In the genomic region with DNA sequence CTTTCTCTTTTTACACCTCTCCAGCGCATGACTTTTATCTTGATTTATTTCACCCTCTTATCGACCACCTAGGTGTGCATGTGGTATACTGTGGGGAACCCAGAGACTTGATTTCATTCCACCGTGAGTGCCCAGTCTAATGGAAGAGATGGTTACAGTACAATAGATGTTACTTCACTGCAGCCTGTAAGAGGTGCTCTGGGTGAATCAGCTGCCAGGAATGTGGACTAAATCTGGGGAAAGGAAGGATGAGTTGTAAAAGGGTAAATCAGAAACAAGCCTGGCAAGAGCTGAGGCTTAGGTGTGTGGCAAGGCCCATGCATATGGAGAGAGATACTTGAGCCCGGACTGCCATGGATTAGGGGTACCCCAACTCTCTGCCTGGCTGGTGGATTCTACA, we compare ENCODE assay signal across 11 cellular contexts. TPM values are rescaled to one million over a fixed set of nuclear protein-coding genes. Genes with fewer than 3 reads are reported as not detected.
DNase-seq lines count a peak whose midpoint lies in the region; ATAC-seq and TF ChIP-seq lines count a peak whose summit lies in the region.
"Had no signal": no experiment of that assay in that cellular context is flagged by ENCODE, and none has a peak within 500 bp of the region (broad histone marks: within the 10 kb centered on the region; RNA-seq: fewer than 3 reads in every experiment).

No MANE protein-coding gene starts in this region.

- H3K9me3 ChIP-seq in HEK293 (ENCODE audit: control insufficient read depth, insufficient read depth, low read depth, low read length): no peaks in the 10 kb centered on the region

- intact Hi-C loops in left ventricle myocardium superior (cut with micrococcal nuclease): no loop called here

- TF ChIP-seq CTCF in HEK293 (tag by site-specific recombination; IDR thresholded peaks at IDR 0.05) (no peak), GM13976 (IDR thresholded peaks at IDR 0.05; ENCODE audit: borderline replicate concordance, control extremely low read depth, extremely low read depth, insufficient read depth, missing control alignments) (no peak)

- H3K27me3 Mint-ChIP-seq in activated T-helper 17 cell treated with anti-CD3 and anti-CD28 coated beads, Interleukin-2, amount 50 U/mL, for 72 hours: no peaks in the 10 kb centered on the region
- H3K27me3 Mint-ChIP-seq in stimulated activated memory B cell treated with anti-CD40 and anti-IgM and Interleukin-4, amounts not matched to agents 10 μg/mL and 1 μg/mL and 100 μg/mL, for 72 hours: no peaks in the 10 kb centered on the region

- H3K4me1 ChIP-seq in HEK293 (ENCODE audit: control insufficient read depth, insufficient read depth, low read length): peaks cover 23% of the 10 kb centered on the region

- peaks cover 13 to 83% of the 10 kb centered on the region in 2 experiments for H3K36me3 ChIP-seq in HEK293 (ENCODE audit: control insufficient read depth in 2 of 2, insufficient read depth in 1 of 2, low read length in 2 of 2)

- H3K36me3 Mint-ChIP-seq in activated T-helper 17 cell treated with anti-CD3 and anti-CD28 coated beads, Interleukin-2, amount 50 U/mL, for 72 hours (ENCODE audit: low read depth): peaks cover 81% of the 10 kb centered on the region
- peaks cover 33% of the 10 kb centered on the region for H3K36me3 Mint-ChIP-seq in stimulated activated memory B cell treated with anti-CD40 and anti-IgM and Interleukin-4, amounts not matched to agents 10 μg/mL and 1 μg/mL and 100 μg/mL, for 72 hours

- no peak for DNase-seq in left ventricle myocardium superior
- DNase-seq in GM13976 (ENCODE audit: low spot score): no peak
- no peak for DNase-seq in DMS 273 (lab: John Stamatoyannopoulos, UW; ENCODE audit: unreplicated experiment)
- DNase-seq in NCI-H345 (lab: John Stamatoyannopoulos, UW): no peak
- DNase-seq in activated CD4-positive, alpha-beta T cell treated with anti-CD3 and anti-CD28 coated beads for 1 hour: no peak
- DNase-seq: activated naive CD4-positive, alpha-beta T cell treated with anti-CD3 and anti-CD28 coated beads, Interleukin-2, amount 50 U/mL, for 16 hours; NCI-H1092 had no signal

- POLR2A ChIA-PET in HEK293 (lab: Yijun Ruan, JAX): interaction anchor here (1.4 kb wide), 1 partner anchor 45 kb away, joined by 3 read pairs; no protein-coding TSS in a partner anchor

- H3K4me3 ChIP-seq in HEK293 (ENCODE audit: low read depth, low read length): no peak overlapping the region
- H3K4me3 ChIP-seq: lung had no signal

- H3K27ac ChIP-seq in HEK293 (ENCODE audit: extremely low read depth, low read depth, low read length): no peak overlapping the region

- peak overlapping the region; percentile 4 for H3K4me3 Mint-ChIP-seq in activated T-helper 17 cell treated with anti-CD3 and anti-CD28 coated beads, Interleukin-2, amount 50 U/mL, for 72 hours
- H3K4me3 Mint-ChIP-seq in stimulated activated memory B cell treated with anti-CD40 and anti-IgM and Interleukin-4, amounts not matched to agents 10 μg/mL and 1 μg/mL and 100 μg/mL, for 72 hours: peak overlapping the region; percentile 40

- H3K4me1 Mint-ChIP-seq in activated T-helper 17 cell treated with anti-CD3 and anti-CD28 coated beads, Interleukin-2, amount 50 U/mL, for 72 hours: peaks cover 65% of the 10 kb centered on the region
- H3K4me1 Mint-ChIP-seq in stimulated activated memory B cell treated with anti-CD40 and anti-IgM and Interleukin-4, amounts not matched to agents 10 μg/mL and 1 μg/mL and 100 μg/mL, for 72 hours: peaks cover 94% of the 10 kb centered on the region

- no peaks in the 10 kb centered on the region for H3K9me3 Mint-ChIP-seq in activated T-helper 17 cell treated with anti-CD3 and anti-CD28 coated beads, Interleukin-2, amount 50 U/mL, for 72 hours
- no peaks in the 10 kb centered on the region for H3K9me3 Mint-ChIP-seq in stimulated activated memory B cell treated with anti-CD40 and anti-IgM and Interleukin-4, amounts not matched to agents 10 μg/mL and 1 μg/mL and 100 μg/mL, for 72 hours

- ATAC-seq in activated T-helper 17 cell treated with anti-CD3 and anti-CD28 coated beads, Interleukin-2, amount 50 U/mL, for 72 hours (replicated peaks): no peak
- peak; percentile 44 for ATAC-seq in left ventricle myocardium superior
- ATAC-seq in stimulated activated memory B cell treated with anti-CD40 and anti-IgM and Interleukin-4, amounts not matched to agents 10 μg/mL and 1 μg/mL and 100 μg/mL, for 72 hours: peak; percentile 22

- in situ Hi-C loops in GM13976 (cut with MboI; ENCODE audit: low sequenced_read_pairs, unreplicated experiment): no loop called here

- CTCF ChIA-PET in HEK293 (lab: Yijun Ruan, JAX): interaction anchor here (0.7 to 2.7 kb wide), 2 partner anchors 16 to 64 kb away, joined by 3 to 16 read pairs; no protein-coding TSS in a partner anchor

- no peak overlapping the region for H3K27ac Mint-ChIP-seq in activated T-helper 17 cell treated with anti-CD3 and anti-CD28 coated beads, Interleukin-2, amount 50 U/mL, for 72 hours
- peak overlapping the region; percentile 3 for H3K27ac Mint-ChIP-seq in stimulated activated memory B cell treated with anti-CD40 and anti-IgM and Interleukin-4, amounts not matched to agents 10 μg/mL and 1 μg/mL and 100 μg/mL, for 72 hours

TF ChIP-seq in HEK293, 187 proteins besides CTCF, POLR2A, EP300 and RAD21:
- TF ChIP-seq, protein P1, sequence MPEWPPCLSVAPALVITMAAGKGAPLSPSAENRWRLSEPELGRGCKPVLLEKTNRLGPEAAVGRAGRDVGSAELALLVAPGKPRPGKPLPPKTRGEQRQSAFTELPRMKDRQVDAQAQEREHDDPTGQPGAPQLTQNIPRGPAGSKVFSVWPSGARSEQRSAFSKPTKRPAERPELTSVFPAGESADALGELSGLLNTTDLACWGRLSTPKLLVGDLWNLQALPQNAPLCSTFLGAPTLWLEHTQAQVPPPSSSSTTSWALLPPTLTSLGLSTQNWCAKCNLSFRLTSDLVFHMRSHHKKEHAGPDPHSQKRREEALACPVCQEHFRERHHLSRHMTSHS (tag by site-specific recombination; IDR thresholded peaks at IDR 0.05): no peak
- TF ChIP-seq ZNF366 (tag by site-specific recombination; conservative IDR thresholded peaks at IDR 0.05): peak; percentile 72
- TF ChIP-seq ZBTB17 (tag by site-specific recombination; IDR thresholded peaks at IDR 0.05): peak; percentile 78
- no peak for TF ChIP-seq ZNF501 (tag by site-specific recombination; IDR thresholded peaks at IDR 0.05)
- TF ChIP-seq SP7 (tag by site-specific recombination; IDR thresholded peaks at IDR 0.05): no peak
- peak; percentile 52; the same call in 1 of the 2 replicates for TF ChIP-seq PRDM1 (tag by site-specific recombination; IDR thresholded peaks at IDR 0.05)
- TF ChIP-seq, protein P2, sequence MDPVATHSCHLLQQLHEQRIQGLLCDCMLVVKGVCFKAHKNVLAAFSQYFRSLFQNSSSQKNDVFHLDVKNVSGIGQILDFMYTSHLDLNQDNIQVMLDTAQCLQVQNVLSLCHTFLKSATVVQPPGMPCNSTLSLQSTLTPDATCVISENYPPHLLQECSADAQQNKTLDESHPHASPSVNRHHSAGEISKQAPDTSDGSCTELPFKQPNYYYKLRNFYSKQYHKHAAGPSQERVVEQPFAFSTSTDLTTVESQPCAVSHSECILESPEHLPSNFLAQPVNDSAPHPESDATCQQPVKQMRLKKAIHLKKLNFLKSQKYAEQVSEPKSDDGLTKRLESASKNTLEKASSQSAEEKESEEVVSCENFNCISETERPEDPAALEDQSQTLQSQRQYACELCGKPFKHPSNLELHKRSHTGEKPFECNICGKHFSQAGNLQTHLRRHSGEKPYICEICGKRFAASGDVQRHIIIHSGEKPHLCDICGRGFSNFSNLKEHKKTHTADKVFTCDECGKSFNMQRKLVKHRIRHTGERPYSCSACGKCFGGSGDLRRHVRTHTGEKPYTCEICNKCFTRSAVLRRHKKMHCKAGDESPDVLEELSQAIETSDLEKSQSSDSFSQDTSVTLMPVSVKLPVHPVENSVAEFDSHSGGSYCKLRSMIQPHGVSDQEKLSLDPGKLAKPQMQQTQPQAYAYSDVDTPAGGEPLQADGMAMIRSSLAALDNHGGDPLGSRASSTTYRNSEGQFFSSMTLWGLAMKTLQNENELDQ (tag by site-specific recombination; IDR thresholded peaks at IDR 0.05; ENCODE audit: low read depth): no peak
- 0 out of 2 replicates have a peak, but pooled peaks have one; percentile 25 for TF ChIP-seq GFI1B (tag by site-specific recombination; IDR thresholded peaks at IDR 0.05)
- TF ChIP-seq ZNF184 (tag by site-specific recombination; IDR thresholded peaks at IDR 0.05): no peak
- TF ChIP-seq ZNF624 (tag by site-specific recombination; IDR thresholded peaks at IDR 0.05): no peak
- TF ChIP-seq ZNF529 (tag by site-specific recombination; IDR thresholded peaks at IDR 0.05; ENCODE audit: insufficient replicate concordance): no peak

RNA-seq across cellular contexts. Expression of a gene that starts 7.4 kb away (rescaled TPM):
- 10 to 100 TPM; 23.1 to 25.9 TPM for total RNA-seq in activated T-helper 17 cell treated with anti-CD3 and anti-CD28 coated beads, Interleukin-2, amount 50 U/mL, for 72 hours
- 15.9 TPM for total RNA-seq in left ventricle myocardium superior
